1 cellular context compared by ENCODE assay signal in the genomic region with DNA sequence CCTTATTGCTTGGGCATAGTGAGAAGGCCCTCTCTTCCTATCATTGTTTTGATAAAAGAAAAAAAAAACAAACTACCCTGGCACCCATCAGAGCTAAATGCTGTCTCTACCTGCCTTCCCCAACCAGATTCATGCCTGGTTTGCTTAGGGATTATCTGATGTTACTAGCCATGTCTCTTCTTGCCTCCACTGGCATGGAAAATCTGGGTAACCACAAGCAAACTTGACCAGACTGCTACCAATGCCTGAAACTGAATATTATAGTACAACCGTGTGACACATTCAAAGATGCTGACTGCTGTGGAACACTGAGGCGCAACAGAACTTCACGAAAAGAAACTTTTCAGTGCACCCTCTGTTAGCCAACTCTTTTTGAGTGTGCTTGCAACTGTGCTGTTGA.
TF ChIP-seq lines count a peak whose summit lies in the region.

No MANE protein-coding gene starts in this region.

TF ChIP-seq in WTC11, 78 proteins besides CTCF, POLR2A, EP300 and RAD21 (continued from another document):
- TF ChIP-seq, protein P1, sequence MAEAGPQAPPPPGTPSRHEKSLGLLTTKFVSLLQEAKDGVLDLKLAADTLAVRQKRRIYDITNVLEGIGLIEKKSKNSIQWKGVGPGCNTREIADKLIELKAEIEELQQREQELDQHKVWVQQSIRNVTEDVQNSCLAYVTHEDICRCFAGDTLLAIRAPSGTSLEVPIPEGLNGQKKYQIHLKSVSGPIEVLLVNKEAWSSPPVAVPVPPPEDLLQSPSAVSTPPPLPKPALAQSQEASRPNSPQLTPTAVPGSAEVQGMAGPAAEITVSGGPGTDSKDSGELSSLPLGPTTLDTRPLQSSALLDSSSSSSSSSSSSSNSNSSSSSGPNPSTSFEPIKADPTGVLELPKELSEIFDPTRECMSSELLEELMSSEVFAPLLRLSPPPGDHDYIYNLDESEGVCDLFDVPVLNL (CRISPR knock-in tag; IDR thresholded peaks at IDR 0.05; ENCODE audit: borderline replicate concordance, low read depth) = no peak
- TF ChIP-seq CBFB (CRISPR knock-in tag; IDR thresholded peaks at IDR 0.05; ENCODE audit: low read depth) (no peak), ELF4 (CRISPR knock-in tag; IDR thresholded peaks at IDR 0.05; ENCODE audit: low read depth) (no peak), CREB1 (CRISPR knock-in tag; IDR thresholded peaks at IDR 0.05) (no peak)
